Comparison of ENCODE assay signal across 11 cellular contexts in genomic region chr2:190759749-190760213, GRCh38.
A peak's percentile ranks its signal among the peaks of the same experiment; 100 is the strongest.
DNase-seq lines count a peak whose midpoint lies in the region; ATAC-seq, FAIRE-seq and TF ChIP-seq lines count a peak whose summit lies in the region.
"Had no signal": no experiment of that assay in that cellular context is flagged by ENCODE, and none has a peak within 500 bp of the region (broad histone marks: within the 10 kb centered on the region; RNA-seq: fewer than 3 reads in every experiment).

No MANE protein-coding gene starts in this region.

- no peaks in the 10 kb centered on the region for H3K9me2 ChIP-seq in GM23338 (ENCODE audit: insufficient read depth)

- H2AFZ ChIP-seq in GM23338 = peak overlapping the region; percentile 54

- CTCF ChIA-PET in A549 (lab: Yijun Ruan, JAX) = interaction anchor here (0.6 kb wide), 1 partner anchor 404 kb away, joined by 3 read pairs; no protein-coding TSS in a partner anchor
- CTCF ChIA-PET in T-cell (lab: Charles Lee) = no interaction called here

- no peak overlapping the region for H3K4me3 Mint-ChIP-seq in GM23338
- H3K4me3 Mint-ChIP-seq in T-cell = peak overlapping the region; percentile 34 to 62 (median 46)

- H4K20me1 ChIP-seq in GM23338 (replicated peaks; ENCODE audit: insufficient read depth) = no peaks in the 10 kb centered on the region

- H3K27me3 ChIP-seq in GM23338 (ENCODE audit: insufficient read depth) (no peaks in the 10 kb centered on the region), WERI-Rb-1 (ENCODE audit: insufficient read depth, low read depth, severe bottlenecking) (no peaks in the 10 kb centered on the region), gastrocnemius medialis (no peaks in the 10 kb centered on the region)
- H3K27me3 ChIP-seq: ascending aorta had no signal

- H3K27ac Mint-ChIP-seq in GM23338 = no peak overlapping the region; the same call in 1 of the 2 replicates
- no peak overlapping the region for H3K27ac Mint-ChIP-seq in T-cell

- no peaks in the 10 kb centered on the region for H3K27me3 Mint-ChIP-seq in GM23338 (ENCODE audit: insufficient read depth, low read depth, poor library complexity)
- peaks cover 0 to 3% of the 10 kb centered on the region in 2 donors for H3K27me3 Mint-ChIP-seq in T-cell

- TF ChIP-seq POLR2A in A549 (IDR thresholded peaks at IDR 0.05; ENCODE audit: low read length) (no peak), gastrocnemius medialis (IDR thresholded peaks at IDR 0.05) (no peak)

- H3K36me3 ChIP-seq in GM23338 (ENCODE audit: insufficient read depth) (no peaks in the 10 kb centered on the region), WERI-Rb-1 (no peaks in the 10 kb centered on the region), gastrocnemius medialis (no peaks in the 10 kb centered on the region)
- H3K36me3 ChIP-seq: ascending aorta had no signal

- TF ChIP-seq CTCF in A549 (IDR thresholded peaks at IDR 0.05) = no peak
- no peak for TF ChIP-seq CTCF in GM23338 (conservative IDR thresholded peaks at IDR 0.05; ENCODE audit: low read depth in 2 of 2)
- TF ChIP-seq CTCF in fibroblast of villous mesenchyme (IDR thresholded peaks at IDR 0.05; ENCODE audit: insufficient read depth, low read depth, low read length) = no peak
- TF ChIP-seq CTCF in WERI-Rb-1 (IDR thresholded peaks at IDR 0.05; ENCODE audit: low read depth, low read length) = no peak
- no peak for TF ChIP-seq CTCF in gastrocnemius medialis (IDR thresholded peaks at IDR 0.05 in 4 of 5, conservative IDR thresholded peaks at IDR 0.05 in 1 of 5)
- TF ChIP-seq CTCF in GM13977 (IDR thresholded peaks at IDR 0.05; ENCODE audit: extremely low read depth, insufficient read depth, missing control alignments) = no peak

- intact Hi-C loops in gastrocnemius medialis (cut with DNase I; ENCODE audit: low total_unique reads) = no loop called here

- no peak for TF ChIP-seq RAD21 in A549 (conservative IDR thresholded peaks at IDR 0.05 in 1 of 2, IDR thresholded peaks at IDR 0.05 in 1 of 2)

- H3K9me3 Mint-ChIP-seq in GM23338 = peaks cover 9% of the 10 kb centered on the region; the same call in 1 of the 3 replicates
- no peaks in the 10 kb centered on the region for H3K9me3 Mint-ChIP-seq in T-cell

- peak; percentile 59 to 76 for DNase-seq in A549 (ENCODE audit: low read depth in 1 of 2, low spot score in 1 of 2)
- no peak for DNase-seq in GM23338 (ENCODE audit: low spot score)
- DNase-seq in T-cell = no peak
- peak; percentile 92 for DNase-seq in fibroblast of villous mesenchyme (ENCODE audit: low read depth)
- DNase-seq in WERI-Rb-1 = no peak
- DNase-seq in gastrocnemius medialis = no peak
- DNase-seq in GM13977 (ENCODE audit: low spot score) = no peak
- DNase-seq: DND-41 had no signal

- TF ChIP-seq EP300 in A549 (IDR thresholded peaks at IDR 0.05) = no peak; a peak in 1 of 5 replicates

- POLR2A ChIA-PET in A549 (lab: Yijun Ruan, JAX) = no interaction called here
- POLR2A ChIA-PET in T-cell (lab: Charles Lee) = no interaction called here

- H3K27ac ChIP-seq in A549 = peak overlapping the region; percentile 6 to 70; a peak in 3 of 6 replicates
- H3K27ac ChIP-seq in GM23338 (ENCODE audit: low read depth) = no peak overlapping the region
- H3K27ac ChIP-seq in WERI-Rb-1 = no peak overlapping the region
- H3K27ac ChIP-seq in gastrocnemius medialis = no peak overlapping the region
- H3K27ac ChIP-seq: ascending aorta had no signal

- no peaks in the 10 kb centered on the region for H3F3A ChIP-seq in GM23338 (replicated peaks; ENCODE audit: low read depth)

- H3K36me3 Mint-ChIP-seq in GM23338 (ENCODE audit: low read depth) (no peaks in the 10 kb centered on the region), T-cell (no peaks in the 10 kb centered on the region)

- 56% methylated on average over 8 of the region's 8 CpGs for WGBS in A549 (ENCODE audit: missing lambda C conversion rate)

- peak overlapping the region; percentile 60 for H3K4me2 ChIP-seq in A549
- H3K4me2 ChIP-seq in GM23338 = no peak overlapping the region

- in situ Hi-C loops in gastrocnemius medialis (cut with MboI; ENCODE audit: low sequenced_read_pairs in 4 of 4) = no loop called here
- in situ Hi-C loops in GM13977 (cut with MboI; ENCODE audit: low pct_unique_long_range_greater_than_20kb, low sequenced_read_pairs, unreplicated experiment) = no loop called here

- H3K79me2 ChIP-seq in GM23338 (replicated peaks; ENCODE audit: insufficient read depth) = no peaks in the 10 kb centered on the region

- H3K4me1 Mint-ChIP-seq in GM23338 = peaks cover 6% of the 10 kb centered on the region; the same call in 2 of the 3 replicates
- peaks cover 4 to 6% (median 5%) of the 10 kb centered on the region in 3 donors for H3K4me1 Mint-ChIP-seq in T-cell

- H3K9me3 ChIP-seq in A549 (no peaks in the 10 kb centered on the region), WERI-Rb-1 (ENCODE audit: severe bottlenecking) (no peaks in the 10 kb centered on the region), gastrocnemius medialis (no peaks in the 10 kb centered on the region)
- H3K9me3 ChIP-seq: ascending aorta had no signal

- peak overlapping the region; percentile 17; the same call in 2 of the 3 replicates for H3K4me3 ChIP-seq in A549
- H3K4me3 ChIP-seq in GM23338 = no peak overlapping the region
- H3K4me3 ChIP-seq in fibroblast of villous mesenchyme (ENCODE audit: low read depth, low read length) = no peak overlapping the region
- no peak overlapping the region for H3K4me3 ChIP-seq in WERI-Rb-1 (ENCODE audit: low read depth, low read length)
- no peak overlapping the region for H3K4me3 ChIP-seq in gastrocnemius medialis
- H3K4me3 ChIP-seq: ascending aorta had no signal

- FAIRE-seq in A549 (lab: Jason Lieb, UNC) = no peak

- ATAC-seq in A549 (peak; percentile 88 to 89), GM23338 (no peak), T-cell (replicated peaks in 1 of 4) (no peak), HG03135 (IDR thresholded peaks at IDR 0.05; ENCODE audit: unreplicated experiment) (no peak), gastrocnemius medialis (no peak)
- ATAC-seq: left lobe of liver had no signal

- peaks cover 28% of the 10 kb centered on the region for H3K4me1 ChIP-seq in A549
- H3K4me1 ChIP-seq in GM23338 (ENCODE audit: insufficient read depth) = 0 out of 2 replicates have a peak, but pooled peaks cover 6% of the 10 kb centered on the region
- H3K4me1 ChIP-seq in gastrocnemius medialis = no peaks in the 10 kb centered on the region
- H3K4me1 ChIP-seq: ascending aorta had no signal

TF ChIP-seq in A549, 52 proteins besides CTCF, POLR2A, EP300 and RAD21 (continues in another document):
- TF ChIP-seq HMGXB4 (CRISPR knock-in tag; IDR thresholded peaks at IDR 0.05; ENCODE audit: borderline replicate concordance) = no peak
- TF ChIP-seq PBX3 (IDR thresholded peaks at IDR 0.05) = no peak

TF ChIP-seq in GM23338, 12 proteins besides CTCF, POLR2A, EP300 and RAD21:
- TF ChIP-seq JUNB (IDR thresholded peaks at IDR 0.05; ENCODE audit: unreplicated experiment) (no peak), ZNF331 (CRISPR knock-in tag; IDR thresholded peaks at IDR 0.05; ENCODE audit: low read depth) (no peak)
- TF ChIP-seq, protein P1, sequence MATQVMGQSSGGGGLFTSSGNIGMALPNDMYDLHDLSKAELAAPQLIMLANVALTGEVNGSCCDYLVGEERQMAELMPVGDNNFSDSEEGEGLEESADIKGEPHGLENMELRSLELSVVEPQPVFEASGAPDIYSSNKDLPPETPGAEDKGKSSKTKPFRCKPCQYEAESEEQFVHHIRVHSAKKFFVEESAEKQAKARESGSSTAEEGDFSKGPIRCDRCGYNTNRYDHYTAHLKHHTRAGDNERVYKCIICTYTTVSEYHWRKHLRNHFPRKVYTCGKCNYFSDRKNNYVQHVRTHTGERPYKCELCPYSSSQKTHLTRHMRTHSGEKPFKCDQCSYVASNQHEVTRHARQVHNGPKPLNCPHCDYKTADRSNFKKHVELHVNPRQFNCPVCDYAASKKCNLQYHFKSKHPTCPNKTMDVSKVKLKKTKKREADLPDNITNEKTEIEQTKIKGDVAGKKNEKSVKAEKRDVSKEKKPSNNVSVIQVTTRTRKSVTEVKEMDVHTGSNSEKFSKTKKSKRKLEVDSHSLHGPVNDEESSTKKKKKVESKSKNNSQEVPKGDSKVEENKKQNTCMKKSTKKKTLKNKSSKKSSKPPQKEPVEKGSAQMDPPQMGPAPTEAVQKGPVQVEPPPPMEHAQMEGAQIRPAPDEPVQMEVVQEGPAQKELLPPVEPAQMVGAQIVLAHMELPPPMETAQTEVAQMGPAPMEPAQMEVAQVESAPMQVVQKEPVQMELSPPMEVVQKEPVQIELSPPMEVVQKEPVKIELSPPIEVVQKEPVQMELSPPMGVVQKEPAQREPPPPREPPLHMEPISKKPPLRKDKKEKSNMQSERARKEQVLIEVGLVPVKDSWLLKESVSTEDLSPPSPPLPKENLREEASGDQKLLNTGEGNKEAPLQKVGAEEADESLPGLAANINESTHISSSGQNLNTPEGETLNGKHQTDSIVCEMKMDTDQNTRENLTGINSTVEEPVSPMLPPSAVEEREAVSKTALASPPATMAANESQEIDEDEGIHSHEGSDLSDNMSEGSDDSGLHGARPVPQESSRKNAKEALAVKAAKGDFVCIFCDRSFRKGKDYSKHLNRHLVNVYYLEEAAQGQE (IDR thresholded peaks at IDR 0.05; ENCODE audit: unreplicated experiment) = no peak

Comparison
In these comparisons a context has a peak if more than half of its experiments do, and no peak if none do; other contexts are left out.
1. ATAC-seq: peak in A549 (2 of 2); none in GM23338 (single experiment), T-cell (0 of 4), HG03135 (single experiment) and gastrocnemius medialis (0 of 2).
2. DNase-seq: peak in A549 (2 of 2) and fibroblast of villous mesenchyme (single experiment); none in GM23338 (single experiment), T-cell (0 of 34), WERI-Rb-1 (single experiment), gastrocnemius medialis (0 of 2) and GM13977 (single experiment).
3. H3K27ac ChIP-seq: peak in A549 (2 of 2); none in GM23338 (single experiment), WERI-Rb-1 (single experiment) and gastrocnemius medialis (0 of 4).